ENCODE assay signal across 27 cellular contexts in genomic region chr19:55554749-55555152, GRCh38. TPM values are rescaled to one million over a fixed set of nuclear protein-coding genes. Genes with fewer than 3 reads are reported as not detected.
A peak's percentile ranks its signal among the peaks of the same experiment; 100 is the strongest.
DNase-seq lines count a peak whose midpoint lies in the region; ATAC-seq and TF ChIP-seq lines count a peak whose summit lies in the region.
"Had no signal": no experiment of that assay in that cellular context is flagged by ENCODE, and none has a peak within 500 bp of the region (broad histone marks: within the 10 kb centered on the region; RNA-seq: fewer than 3 reads in every experiment).

No MANE protein-coding gene starts in this region.

- ATAC-seq in HG03565 (IDR thresholded peaks at IDR 0.05; ENCODE audit: unreplicated experiment), result no peak
- ATAC-seq: activated CD8-positive, alpha-beta memory T cell treated with anti-CD3 and anti-CD28 coated beads, Interleukin-2, amount 10 ng/mL, durations not matched to agents 7 days and 5 days; activated naive CD4-positive, alpha-beta T cell treated with anti-CD3 and anti-CD28 coated beads, Interleukin-2, amount 50 U/mL, for 72 hours; left ventricle myocardium superior; stimulated activated naive CD8-positive, alpha-beta T cell treated with anti-CD3 and anti-CD28 coated beads, Interleukin-15, Interleukin-2, amounts not matched to agents 100 U/mL and 50 U/mL, for 24 hours had no signal

- H3K56ac ChIP-seq in H9 (ENCODE audit: insufficient read length, low read depth, low read length), result no peak overlapping the region

- H3K4me3 ChIP-seq in retinal pigment epithelial cell (ENCODE audit: low read length), result no peak overlapping the region
- H3K4me3 ChIP-seq: hepatocyte, prostate gland, skin epidermis, tibial artery had no signal

- no peak overlapping the region for H4K8ac ChIP-seq in H9 (replicated peaks; ENCODE audit: insufficient read length, low read depth, low read length)

- H3K36me3 Mint-ChIP-seq in H9 (ENCODE audit: insufficient read depth in 1 of 3, low read depth in 3 of 3), result no peaks in the 10 kb centered on the region
- H3K36me3 Mint-ChIP-seq: activated CD8-positive, alpha-beta memory T cell treated with anti-CD3 and anti-CD28 coated beads, Interleukin-2, amount 10 ng/mL, durations not matched to agents 7 days and 5 days; activated naive CD4-positive, alpha-beta T cell treated with anti-CD3 and anti-CD28 coated beads, Interleukin-2, amount 50 U/mL, for 72 hours; CD4-positive, alpha-beta memory T cell had no signal

- H3T11ph ChIP-seq in H9 (ENCODE audit: low read length), result no peak overlapping the region

- H3K4me1 ChIP-seq in H9 (ENCODE audit: insufficient read depth, low read length), result peaks cover 8% of the 10 kb centered on the region; the same call in 1 of the 2 replicates
- H3K4me1 ChIP-seq: prostate gland had no signal

- no peak overlapping the region for H2BK15ac ChIP-seq in H9 (ENCODE audit: low read depth, low read length)

- no peaks in the 10 kb centered on the region for H3K27me3 ChIP-seq in H9 (ENCODE audit: insufficient read depth, low read length)
- H3K27me3 ChIP-seq: hepatocyte had no signal

- H3K27me3 Mint-ChIP-seq in H9 (ENCODE audit: low read depth), result peaks cover 3% of the 10 kb centered on the region

- peak overlapping the region in 2 of 3 experiments; percentile 78 to 93; a peak in 4 of 7 replicates for H3K27ac Mint-ChIP-seq in H9
- H3K27ac Mint-ChIP-seq: activated CD4-positive, alpha-beta T cell treated with anti-CD3 and anti-CD28 coated beads, Interleukin-2, amount 10 ng/mL, durations not matched to agents 24 days and 14 days; activated CD8-positive, alpha-beta memory T cell treated with anti-CD3 and anti-CD28 coated beads, Interleukin-2, amount 10 ng/mL, durations not matched to agents 7 days and 5 days; activated naive CD4-positive, alpha-beta T cell treated with anti-CD3 and anti-CD28 coated beads, Interleukin-2, amount 50 U/mL, for 72 hours; activated T-helper 1 cell treated with anti-CD3 and anti-CD28 coated beads, Interleukin-12 subunit alpha, Interleukin-12 subunit beta, Interleukin-2, Interleukin-4 antibody, amounts not matched to agents 30 ng/mL and 10 ng/mL and 1 ng/mL, durations not matched to agents 14 hours and 24 hours and 36 hours had no signal

- H2AK5ac ChIP-seq in H9 (ENCODE audit: insufficient read length, low read length), result no peak overlapping the region

- H2BK5ac ChIP-seq in H9 (ENCODE audit: insufficient read length, low read length), result no peak overlapping the region

- H2BK12ac ChIP-seq in H9 (ENCODE audit: insufficient read length, low read depth, low read length), result no peak overlapping the region

- H3K23ac ChIP-seq in H9 (ENCODE audit: insufficient read length, low read depth, low read length), result no peak overlapping the region

- H2BK120ac ChIP-seq in H9 (ENCODE audit: low read depth, low read length, poor library complexity, severe bottlenecking), result no peak overlapping the region

- peaks cover 5% of the 10 kb centered on the region for H3K23me2 ChIP-seq in H9 (ENCODE audit: insufficient read length, low read depth, low read length, poor library complexity, severe bottlenecking)

- DNase-seq in H9 (no peak), NCI-H2196 (lab: John Stamatoyannopoulos, UW; ENCODE audit: unreplicated experiment) (peak; percentile 50), cerebellar cortex (ENCODE audit: low spot score) (peak; percentile 43), retinal pigment epithelial cell (ENCODE audit: low read depth) (peak; percentile 16), A172 (ENCODE audit: low spot score) (no peak)
- no peak for DNase-seq in activated naive CD4-positive, alpha-beta T cell treated with Interleukin-2 at 50 U/mL for 16 hours
- DNase-seq: activated CD4-positive, alpha-beta T cell treated with anti-CD3 and anti-CD28 coated beads, Interleukin-2, amount 10 ng/mL, durations not matched to agents 24 days and 14 days; activated CD8-positive, alpha-beta memory T cell treated with anti-CD3 and anti-CD28 coated beads, Interleukin-2, amount 10 ng/mL, durations not matched to agents 7 days and 5 days; CD4-positive, alpha-beta memory T cell; cerebellar nuclear complex; KG1; left ventricle myocardium superior; NCI-H2171; stimulated activated CD4-positive, alpha-beta T cell treated with anti-CD3 and anti-CD28 coated beads, Interleukin-4, amount 100 ng/mL, for 1 hour; stimulated activated naive CD8-positive, alpha-beta T cell treated with anti-CD3 and anti-CD28 coated beads, Interleukin-15, Interleukin-2, amounts not matched to agents 100 U/mL and 50 U/mL, for 24 hours; tibial artery had no signal

- H2AFZ ChIP-seq in H9 (ENCODE audit: low read length), result no peak overlapping the region
- H2AFZ ChIP-seq: hepatocyte had no signal

- H3K4me1 Mint-ChIP-seq in H9, result peaks cover 30 to 42% of the 10 kb centered on the region in 2 experiments
- H3K4me1 Mint-ChIP-seq: activated CD4-positive, alpha-beta T cell treated with anti-CD3 and anti-CD28 coated beads, Interleukin-2, amount 10 ng/mL, durations not matched to agents 24 days and 14 days; CD4-positive, alpha-beta memory T cell had no signal

- H3K4me3 Mint-ChIP-seq in H9, result no peak overlapping the region
- H3K4me3 Mint-ChIP-seq: activated CD4-positive, alpha-beta T cell treated with anti-CD3 and anti-CD28 coated beads, Interleukin-2, amount 10 ng/mL, durations not matched to agents 24 days and 14 days; activated CD8-positive, alpha-beta memory T cell treated with anti-CD3 and anti-CD28 coated beads, Interleukin-2, amount 10 ng/mL, durations not matched to agents 7 days and 5 days; activated T-helper 1 cell treated with anti-CD3 and anti-CD28 coated beads, Interleukin-12 subunit alpha, Interleukin-12 subunit beta, Interleukin-2, Interleukin-4 antibody, amounts not matched to agents 30 ng/mL and 10 ng/mL and 1 ng/mL, durations not matched to agents 14 hours and 24 hours and 36 hours; CD4-positive, alpha-beta memory T cell had no signal

- H4K5ac ChIP-seq in H9 (ENCODE audit: insufficient read length, low read depth, low read length), result no peak overlapping the region

- no peak overlapping the region for H3K14ac ChIP-seq in H9 (ENCODE audit: insufficient read depth, low read length)

- no peaks in the 10 kb centered on the region; a peak in 1 of 5 replicates for H3K9me3 Mint-ChIP-seq in H9
- H3K9me3 Mint-ChIP-seq: activated CD4-positive, alpha-beta T cell treated with anti-CD3 and anti-CD28 coated beads, Interleukin-2, amount 10 ng/mL, durations not matched to agents 24 days and 14 days; activated naive CD4-positive, alpha-beta T cell treated with anti-CD3 and anti-CD28 coated beads, Interleukin-2, amount 50 U/mL, for 72 hours; activated T-helper 1 cell treated with anti-CD3 and anti-CD28 coated beads, Interleukin-12 subunit alpha, Interleukin-12 subunit beta, Interleukin-2, Interleukin-4 antibody, amounts not matched to agents 30 ng/mL and 10 ng/mL and 1 ng/mL, durations not matched to agents 14 hours and 24 hours and 36 hours; CD4-positive, alpha-beta memory T cell had no signal

- H3K4ac ChIP-seq in H9 (ENCODE audit: low read depth, low read length), result no peak overlapping the region

- H4K91ac ChIP-seq in H9 (ENCODE audit: insufficient read length, low read depth, low read length), result no peak overlapping the region

- H3K9me3 ChIP-seq in H9 (ENCODE audit: control insufficient read depth, low read depth, low read length), result no peaks in the 10 kb centered on the region
- H3K9me3 ChIP-seq: prostate gland, tibial artery had no signal

- no peaks in the 10 kb centered on the region for H4K20me1 ChIP-seq in H9 (ENCODE audit: control insufficient read depth, insufficient read depth, insufficient read length)

- H3K9ac ChIP-seq in H9 (ENCODE audit: extremely low read depth, insufficient read length, low read length), result no peak overlapping the region

- H3K79me2 ChIP-seq in H9 (ENCODE audit: insufficient read depth, low read length), result no peaks in the 10 kb centered on the region
- H3K79me2 ChIP-seq: hepatocyte had no signal

- H3K27ac ChIP-seq in H9 (ENCODE audit: insufficient read length, low read depth, low read length), result no peak overlapping the region
- H3K27ac ChIP-seq: epithelial cell of prostate, hepatocyte, prostate gland, skin epidermis, tibial artery had no signal

- no peak overlapping the region for H2BK20ac ChIP-seq in H9 (ENCODE audit: low read depth, low read length, poor library complexity, severe bottlenecking)

- TF ChIP-seq CTCF in H9 (conservative IDR thresholded peaks at IDR 0.05), result no peak
- no peak for TF ChIP-seq CTCF in retinal pigment epithelial cell (conservative IDR thresholded peaks at IDR 0.05; ENCODE audit: low read depth, low read length)

- WGBS in H9 (ENCODE audit: extremely low coverage, insufficient read length, low lambda C conversion rate), result no CpG with 5 or more reads among the region's 8 CpGs

- no peak overlapping the region for H3K18ac ChIP-seq in H9 (ENCODE audit: insufficient read length, low read depth, low read length)

- no peaks in the 10 kb centered on the region for H3K79me1 ChIP-seq in H9 (ENCODE audit: insufficient read depth, low read depth, low read length, poor library complexity, severe bottlenecking)

- no peak overlapping the region for H3K4me2 ChIP-seq in H9 (ENCODE audit: insufficient read depth, insufficient read length, low read length)
- H3K4me2 ChIP-seq: hepatocyte had no signal

RNA-seq across cellular contexts. Expression of gene SBK3, which starts 9.4 kb away (rescaled TPM):
- 0.48 and 0.70 TPM in 2 replicates for total RNA-seq in H9 (2021)
- 0.19 and 0.81 TPM in 2 replicates for total RNA-seq in A172 (2014; rRNA removed; shearing (Covaris generic))
- total RNA-seq: activated CD4-positive, alpha-beta T cell treated with anti-CD3 and anti-CD28 coated beads, Interleukin-2, amount 10 ng/mL, durations not matched to agents 24 days and 14 days; activated CD8-positive, alpha-beta memory T cell treated with anti-CD3 and anti-CD28 coated beads, Interleukin-2, amount 10 ng/mL, durations not matched to agents 7 days and 5 days; activated naive CD4-positive, alpha-beta T cell treated with anti-CD3 and anti-CD28 coated beads, Interleukin-2, amount 50 U/mL, for 72 hours; activated T-helper 1 cell treated with anti-CD3 and anti-CD28 coated beads, Interleukin-12 subunit alpha, Interleukin-12 subunit beta, Interleukin-2, Interleukin-4 antibody, amounts not matched to agents 30 ng/mL and 10 ng/mL and 1 ng/mL, durations not matched to agents 14 hours and 24 hours and 36 hours; CD4-positive, alpha-beta memory T cell; mononuclear cell; SK-MEL-5; T-helper 1 cell treated with Interleukin-12 subunit alpha and Interleukin-12 subunit beta and Interleukin-4 antibody, amounts not matched to agents 30 ng/mL and 1 ng/mL, for 36 hours had no signal

RNA-seq across cellular contexts. Expression of gene SBK2, which starts 17.8 kb away (rescaled TPM):
- total RNA-seq in H9 (2021), result 2.5 and 2.8 TPM in 2 replicates
- total RNA-seq in A172 (2014; rRNA removed; shearing (Covaris generic)), result 0.38 TPM in 1 of 2 replicates, not detected in the other
- total RNA-seq: activated CD4-positive, alpha-beta T cell treated with anti-CD3 and anti-CD28 coated beads, Interleukin-2, amount 10 ng/mL, durations not matched to agents 24 days and 14 days; activated CD8-positive, alpha-beta memory T cell treated with anti-CD3 and anti-CD28 coated beads, Interleukin-2, amount 10 ng/mL, durations not matched to agents 7 days and 5 days; activated naive CD4-positive, alpha-beta T cell treated with anti-CD3 and anti-CD28 coated beads, Interleukin-2, amount 50 U/mL, for 72 hours; activated T-helper 1 cell treated with anti-CD3 and anti-CD28 coated beads, Interleukin-12 subunit alpha, Interleukin-12 subunit beta, Interleukin-2, Interleukin-4 antibody, amounts not matched to agents 30 ng/mL and 10 ng/mL and 1 ng/mL, durations not matched to agents 14 hours and 24 hours and 36 hours; CD4-positive, alpha-beta memory T cell; fibroblast of villous mesenchyme; mononuclear cell; prostate gland; SK-MEL-5; T-helper 1 cell treated with Interleukin-12 subunit alpha and Interleukin-12 subunit beta and Interleukin-4 antibody, amounts not matched to agents 30 ng/mL and 1 ng/mL, for 36 hours had no signal

RNA-seq across cellular contexts. Expression of gene ZNF579, which starts 25.9 kb away (rescaled TPM):
- total RNA-seq in H9 (2021), result 19.9 and 21.5 TPM in 2 replicates
- total RNA-seq in A172 (2014; rRNA removed; shearing (Covaris generic)), result 7.9 and 16.6 TPM in 2 replicates

RNA-seq across cellular contexts. Expression of gene FIZ1, which starts 44.6 kb away (rescaled TPM):
- total RNA-seq in H9 (2021), result 21.5 and 25.2 TPM in 2 replicates
- 11.5 and 11.7 TPM in 2 replicates for total RNA-seq in A172 (2014; rRNA removed; shearing (Covaris generic))

RNA-seq across cellular contexts. Expression of gene ZNF524, which starts 45.3 kb away (rescaled TPM):
- 2.9 and 3.0 TPM in 2 replicates for total RNA-seq in H9 (2021)
- 20.0 and 23.7 TPM in 2 replicates for total RNA-seq in A172 (2014; rRNA removed; shearing (Covaris generic))

Comparison
In these comparisons a context has a peak if more than half of its experiments do, and no peak if none do; other contexts are left out.
1. DNase-seq: peak in NCI-H2196 (single experiment), cerebellar cortex (single experiment) and retinal pigment epithelial cell (single experiment); none in H9 (single experiment), A172 (single experiment) and activated naive CD4-positive, alpha-beta T cell treated with Interleukin-2 at 50 U/mL for 16 hours (single experiment).